In genomic region chr22:38733329-38734202, GRCh38 we compare ENCODE assay signal across 8 cellular contexts. TPM values are rescaled to one million over a fixed set of nuclear protein-coding genes. Genes with fewer than 3 reads are reported as not detected.
A peak's percentile ranks its signal among the peaks of the same experiment; 100 is the strongest.
DNase-seq lines count a peak whose midpoint lies in the region; ATAC-seq and TF ChIP-seq lines count a peak whose summit lies in the region.

No MANE protein-coding gene starts in this region.

- H3K36me3 Mint-ChIP-seq in activated naive CD4-positive, alpha-beta T cell treated with anti-CD3 and anti-CD28 coated beads, Interleukin-2, amount 10 ng/mL, durations not matched to agents 7 days and 5 days, result peaks cover 78% of the 10 kb centered on the region

- peak overlapping the region; percentile 84 for H3K27ac Mint-ChIP-seq in activated naive CD4-positive, alpha-beta T cell treated with anti-CD3 and anti-CD28 coated beads, Interleukin-2, amount 10 ng/mL, durations not matched to agents 7 days and 5 days

- no peaks in the 10 kb centered on the region for H3K9me3 ChIP-seq in ovary

- CTCF ChIA-PET in activated naive CD4-positive, alpha-beta T cell treated with anti-CD3 and anti-CD28 coated beads, Interleukin-2, amount 10 ng/mL, durations not matched to agents 7 days and 5 days (lab: Charles Lee), result interaction anchor here (0.6 to 1.7 kb wide), 10 partner anchors 9 to 35 kb away, joined by 3 to 6 read pairs (median 4); no protein-coding TSS in a partner anchor

- peaks cover 45% of the 10 kb centered on the region for H3K4me1 Mint-ChIP-seq in activated naive CD4-positive, alpha-beta T cell treated with anti-CD3 and anti-CD28 coated beads, Interleukin-2, amount 10 ng/mL, durations not matched to agents 7 days and 5 days

- H3K9me3 Mint-ChIP-seq in activated naive CD4-positive, alpha-beta T cell treated with anti-CD3 and anti-CD28 coated beads, Interleukin-2, amount 10 ng/mL, durations not matched to agents 7 days and 5 days, result no peaks in the 10 kb centered on the region

- H3K4me3 Mint-ChIP-seq in activated naive CD4-positive, alpha-beta T cell treated with anti-CD3 and anti-CD28 coated beads, Interleukin-2, amount 10 ng/mL, durations not matched to agents 7 days and 5 days, result peak overlapping the region; percentile 18

- intact Hi-C loops in ovary (cut with DNase I), result no loop called here

- peaks cover 10% of the 10 kb centered on the region for H3K27me3 Mint-ChIP-seq in activated naive CD4-positive, alpha-beta T cell treated with anti-CD3 and anti-CD28 coated beads, Interleukin-2, amount 10 ng/mL, durations not matched to agents 7 days and 5 days

- TF ChIP-seq EP300 in ovary (IDR thresholded peaks at IDR 0.05), result no peak

- no peak overlapping the region for H3K4me3 ChIP-seq in ovary

- 34 to 39% (median 36%) methylated on average over 9 of the region's 9 CpGs for WGBS in ovary, 3 donors

- no peak for TF ChIP-seq POLR2A in ovary (IDR thresholded peaks at IDR 0.05)

- H3K36me3 ChIP-seq in ovary, result no peaks in the 10 kb centered on the region

- H3K27ac ChIP-seq in ovary, result peak overlapping the region; percentile 58 to 71

- DNase-seq in activated gamma-delta T cell treated with Interleukin-2 at 50 U/mL for 16 hours (peak; percentile 66), activated gamma-delta T cell (lab: John Stamatoyannopoulos, UW) (no peak), NCI-H524 treated with DMSO at 0.1 percent for 48 hours (lab: John Stamatoyannopoulos, UW) (peak; percentile 38), globus pallidus (ENCODE audit: low spot score) (peak; percentile 98), ovary (peak; percentile 73 to 87 (median 75)), NCI-H774 (lab: John Stamatoyannopoulos, UW) (no peak)
- peak; percentile 67 for DNase-seq in activated naive CD4-positive, alpha-beta T cell treated with anti-CD3 and anti-CD28 coated beads, Interleukin-2, amount 10 ng/mL, durations not matched to agents 7 days and 5 days

- TF ChIP-seq CTCF in ovary (IDR thresholded peaks at IDR 0.05), result peak in 2 of 3 donors; percentile 52 to 64

- ATAC-seq in HG03045 (IDR thresholded peaks at IDR 0.05; ENCODE audit: unreplicated experiment), result no peak

- H3K27me3 ChIP-seq in ovary, result no peaks in the 10 kb centered on the region

- peaks cover 20% of the 10 kb centered on the region for H3K4me1 ChIP-seq in ovary (ENCODE audit: insufficient read depth)

RNA-seq across cellular contexts. Expression of gene SUN2, which starts 22.2 kb away (rescaled TPM):
- total RNA-seq in ovary, result 100 to 1,000 TPM; 152 to 311 (median 205) TPM
- polyA plus RNA-seq in ovary, result 100 to 1,000 TPM in 1 of 2 donors, 10 to 100 TPM in 1; 21.2 to 156 TPM

RNA-seq across cellular contexts. Expression of gene GTPBP1, which starts 27.8 kb away (rescaled TPM):
- 10 to 100 TPM; 40.5 to 71.3 (median 62.3) TPM for total RNA-seq in ovary
- 10 to 100 TPM; 16.9 to 29.8 TPM for polyA plus RNA-seq in ovary

RNA-seq across cellular contexts. Expression of gene JOSD1, which starts 32.8 kb away (rescaled TPM):
- total RNA-seq in ovary, result 100 to 1,000 TPM in 1 of 7 donors, 10 to 100 TPM in 6; 43.1 to 138 (median 48.7) TPM
- polyA plus RNA-seq in ovary, result 10 to 100 TPM; 33.6 to 55.2 TPM

RNA-seq across cellular contexts. Expression of gene TOMM22, which starts 51.8 kb away (rescaled TPM):
- 10 to 100 TPM; 30.0 to 68.3 (median 57.7) TPM for total RNA-seq in ovary
- 10 to 100 TPM; 30.6 to 96.3 TPM for polyA plus RNA-seq in ovary

Comparison
In these comparisons a context has a peak if more than half of its experiments do, and no peak if none do; other contexts are left out.
1. DNase-seq: peak in activated gamma-delta T cell treated with Interleukin-2 at 50 U/mL for 16 hours (single experiment), NCI-H524 treated with DMSO at 0.1 percent for 48 hours (single experiment), activated naive CD4-positive, alpha-beta T cell treated with anti-CD3 and anti-CD28 coated beads, Interleukin-2, amount 10 ng/mL, durations not matched to agents 7 days and 5 days (single experiment), globus pallidus (single experiment) and ovary (5 of 5); none in activated gamma-delta T cell (single experiment) and NCI-H774 (single experiment).